Comparison of ENCODE assay signal across 1 cellular context in genomic region chr2:46695283-46695682, GRCh38.
TF ChIP-seq lines count a peak whose summit lies in the region.

No MANE protein-coding gene starts in this region.

TF ChIP-seq in GM23338, 12 proteins besides CTCF, POLR2A, EP300 and RAD21 (continued from another document):
- TF ChIP-seq ZNF462 (CRISPR knock-in tag; IDR thresholded peaks at IDR 0.05), result no peak
- no peak for TF ChIP-seq ZNF114 (CRISPR knock-in tag; IDR thresholded peaks at IDR 0.05)
- TF ChIP-seq EZH2 (IDR thresholded peaks at IDR 0.05; ENCODE audit: low read depth, unreplicated experiment), result no peak
- TF ChIP-seq CREB1 (CRISPR knock-in tag; IDR thresholded peaks at IDR 0.05; ENCODE audit: low read depth), result no peak
- no peak for TF ChIP-seq REST (IDR thresholded peaks at IDR 0.05; ENCODE audit: unreplicated experiment)
- TF ChIP-seq NANOG (IDR thresholded peaks at IDR 0.05; ENCODE audit: borderline replicate concordance), result no peak
- no peak for TF ChIP-seq POLR2AphosphoS5 (IDR thresholded peaks at IDR 0.05; ENCODE audit: low read depth)
- no peak for TF ChIP-seq ZNF331 (CRISPR knock-in tag; IDR thresholded peaks at IDR 0.05; ENCODE audit: low read depth)
